Comparison of ENCODE assay signal across 31 cellular contexts in the genomic region with DNA sequence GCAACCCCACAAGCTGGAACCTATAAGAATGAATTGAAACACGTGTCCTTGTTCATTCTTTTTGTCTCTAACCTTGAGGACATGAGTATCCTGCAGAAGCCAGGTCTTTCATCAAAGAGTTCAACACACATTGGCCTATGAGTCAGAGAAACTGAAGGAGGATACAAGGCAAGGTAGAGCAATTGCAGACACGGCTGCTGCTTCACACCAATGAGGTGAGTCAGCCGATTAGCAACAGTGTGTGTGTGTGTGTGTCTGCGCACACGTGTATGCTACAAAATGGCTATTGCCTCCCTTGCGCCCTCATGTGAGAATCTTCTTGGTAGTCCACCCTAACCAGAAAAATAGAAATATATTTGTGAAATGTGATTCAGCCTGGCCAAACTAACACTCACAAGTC.
DNase-seq lines count a peak whose midpoint lies in the region; ATAC-seq, FAIRE-seq and TF ChIP-seq lines count a peak whose summit lies in the region.
"Had no signal": no experiment of that assay in that cellular context is flagged by ENCODE, and none has a peak within 500 bp of the region (broad histone marks: within the 10 kb centered on the region; RNA-seq: fewer than 3 reads in every experiment).

No MANE protein-coding gene starts in this region.

- no peaks in the 10 kb centered on the region for H4K20me1 ChIP-seq in HCT116 (ENCODE audit: insufficient read depth)
- H4K20me1 ChIP-seq in H1 (replicated peaks in 1 of 2; ENCODE audit: control insufficient read depth in 1 of 2, insufficient read depth in 2 of 2, low read length in 2 of 2) = no peaks in the 10 kb centered on the region
- no peaks in the 10 kb centered on the region for H4K20me1 ChIP-seq in H9 (ENCODE audit: control insufficient read depth, insufficient read depth, insufficient read length)

- no peak overlapping the region for H3K4ac ChIP-seq in H1 (replicated peaks; ENCODE audit: insufficient read length, low read depth, low read length)
- no peak overlapping the region for H3K4ac ChIP-seq in H9 (ENCODE audit: low read depth, low read length)

- H2BK120ac ChIP-seq in H1 (replicated peaks; ENCODE audit: low read depth, low read length) (peak overlapping the region; percentile 51), H9 (ENCODE audit: low read depth, low read length, poor library complexity, severe bottlenecking) (no peak overlapping the region)

- TF ChIP-seq CTCF in HCT116 (IDR thresholded peaks at IDR 0.05 in 2 of 3, conservative IDR thresholded peaks at IDR 0.05 in 1 of 3; ENCODE audit: borderline replicate concordance in 1 of 3, insufficient read depth in 1 of 3, low read depth in 2 of 3, low read length in 2 of 3) = no peak
- TF ChIP-seq CTCF in H1 (IDR thresholded peaks at IDR 0.05; ENCODE audit: control extremely low read depth in 1 of 3, insufficient read depth in 1 of 3, low read depth in 1 of 3, low read length in 3 of 3) = no peak
- no peak for TF ChIP-seq CTCF in H9 (conservative IDR thresholded peaks at IDR 0.05)

- TF ChIP-seq RAD21 in HCT116 (IDR thresholded peaks at IDR 0.05; ENCODE audit: low read depth) = no peak
- no peak for TF ChIP-seq RAD21 in H1 (IDR thresholded peaks at IDR 0.05 in 1 of 2, conservative IDR thresholded peaks at IDR 0.05 in 1 of 2; ENCODE audit: low read depth in 2 of 2, low read length in 2 of 2)

- BruUV-seq in HCT116 (replicated peaks; lab: Mats Ljungman, UMichigan) = no TSS peak

- H3K27ac ChIP-seq in HCT116 (ENCODE audit: low read depth, low read length) = no peak overlapping the region
- no peak overlapping the region for H3K27ac ChIP-seq in H1 (ENCODE audit: low read depth, low read length)
- no peak overlapping the region for H3K27ac ChIP-seq in H9 (ENCODE audit: insufficient read length, low read depth, low read length)
- H3K27ac ChIP-seq: heart right ventricle, neutrophil, SJCRH30, suprapubic skin had no signal

- H3K14ac ChIP-seq in H1 (ENCODE audit: insufficient read length) = no peak overlapping the region
- no peak overlapping the region for H3K14ac ChIP-seq in H9 (ENCODE audit: insufficient read depth, low read length)

- TF ChIP-seq POLR2A in HCT116 (IDR thresholded peaks at IDR 0.05; ENCODE audit: borderline replicate concordance, extremely low read depth, insufficient read depth, insufficient read length) (no peak), H1 (IDR thresholded peaks at IDR 0.05; ENCODE audit: control extremely low read depth in 1 of 2, low read depth in 2 of 2, low read length in 2 of 2) (no peak)

- H3K23me2 ChIP-seq in H1 (ENCODE audit: low read depth, low read length) (no peaks in the 10 kb centered on the region), H9 (ENCODE audit: insufficient read length, low read depth, low read length, poor library complexity, severe bottlenecking) (no peaks in the 10 kb centered on the region)

- H3K79me1 ChIP-seq in H1 (ENCODE audit: low read depth, low read length) = no peaks in the 10 kb centered on the region
- no peaks in the 10 kb centered on the region for H3K79me1 ChIP-seq in H9 (ENCODE audit: insufficient read depth, low read depth, low read length, poor library complexity, severe bottlenecking)

- H3K23ac ChIP-seq in H1 (ENCODE audit: insufficient read length) (no peak overlapping the region), H9 (ENCODE audit: insufficient read length, low read depth, low read length) (no peak overlapping the region)

- no peak for ATAC-seq in HCT116
- no peak for ATAC-seq in HG02973 (IDR thresholded peaks at IDR 0.05; ENCODE audit: unreplicated experiment)
- no peak for ATAC-seq in GM21723 (IDR thresholded peaks at IDR 0.05; ENCODE audit: unreplicated experiment)
- ATAC-seq: heart right ventricle; stimulated activated naive B cell treated with anti-CD40 and anti-IgM and Interleukin-4, amounts not matched to agents 10 μg/mL and 1 μg/mL and 100 μg/mL, for 72 hours had no signal

- peaks cover 7 to 13% of the 10 kb centered on the region in 2 experiments; a peak in 2 of 4 replicates for H3K9me3 ChIP-seq in HCT116 (ENCODE audit: control insufficient read depth in 1 of 2, insufficient read depth in 1 of 2, low read depth in 1 of 2, low read length in 2 of 2)
- H3K9me3 ChIP-seq in H1 (ENCODE audit: insufficient read depth in 2 of 2, low read depth in 1 of 2, low read length in 1 of 2) = peaks cover 5 to 8% of the 10 kb centered on the region in 2 experiments; a peak in 1 of 4 replicates
- H3K9me3 ChIP-seq in H9 (ENCODE audit: control insufficient read depth, low read depth, low read length) = no peaks in the 10 kb centered on the region
- H3K9me3 ChIP-seq: neutrophil, SJCRH30 had no signal

- WGBS in H1 (ENCODE audit: extremely low coverage in 1 of 2, insufficient coverage in 1 of 2, insufficient read length in 1 of 2, insufficient replicate concordance in 2 of 2, low coverage in 1 of 2, low lambda C conversion rate in 2 of 2, missing lambda C conversion rate in 1 of 2), 2 experiments = 91% methylated on average over 6 of the region's 6 CpGs; no CpG with 5 or more reads in 1 of the 2 experiments
- no CpG with 5 or more reads among the region's 6 CpGs for WGBS in H9 (ENCODE audit: extremely low coverage, insufficient read length, low lambda C conversion rate)

- RAD21 ChIA-PET in HCT116 (lab: Charles Lee; ENCODE audit: low non-redundant PET in 1 of 2, low total read pairs in 2 of 2, uncharacterized antibody in 2 of 2, unreplicated experiment in 2 of 2) = no interaction called here

- H2BK15ac ChIP-seq in H1 (ENCODE audit: low read length) (no peak overlapping the region), H9 (ENCODE audit: low read depth, low read length) (no peak overlapping the region)

- H3K18ac ChIP-seq in H1 (ENCODE audit: extremely low read depth, low read length) (no peak overlapping the region), H9 (ENCODE audit: insufficient read length, low read depth, low read length) (no peak overlapping the region)

- H3K27ac Mint-ChIP-seq in H9 = no peak overlapping the region
- H3K27ac Mint-ChIP-seq: activated CD4-positive, alpha-beta memory T cell treated with anti-CD3 and anti-CD28 coated beads for 36 hours; activated naive CD4-positive, alpha-beta T cell treated with anti-CD3 and anti-CD28 coated beads, Interleukin-2, amount 10 ng/mL, durations not matched to agents 7 days and 5 days; CD4-positive, CD25-positive, alpha-beta regulatory T cell; progenitor cell of endocrine pancreas; stimulated activated naive B cell treated with anti-CD40 and anti-IgM and Interleukin-4, amounts not matched to agents 10 μg/mL and 1 μg/mL and 100 μg/mL, for 72 hours had no signal

- no peaks in the 10 kb centered on the region for H3K27me3 ChIP-seq in HCT116 (ENCODE audit: insufficient read depth, low read length)
- H3K27me3 ChIP-seq in H1 (replicated peaks in 1 of 4; ENCODE audit: control insufficient read depth in 3 of 4, extremely low read depth in 1 of 4, insufficient read depth in 3 of 4, low read length in 3 of 4) = no peaks in the 10 kb centered on the region
- H3K27me3 ChIP-seq in H9 (ENCODE audit: insufficient read depth, low read length) = no peaks in the 10 kb centered on the region
- H3K27me3 ChIP-seq: heart right ventricle, neutrophil, SJCRH30, suprapubic skin had no signal

- H3K27me3 Mint-ChIP-seq in H9 (ENCODE audit: low read depth) = no peaks in the 10 kb centered on the region
- H3K27me3 Mint-ChIP-seq: activated CD4-positive, alpha-beta memory T cell treated with anti-CD3 and anti-CD28 coated beads for 36 hours; activated naive CD4-positive, alpha-beta T cell treated with anti-CD3 and anti-CD28 coated beads, Interleukin-2, amount 10 ng/mL, durations not matched to agents 7 days and 5 days; CD4-positive, CD25-positive, alpha-beta regulatory T cell; progenitor cell of endocrine pancreas; stimulated activated naive B cell treated with anti-CD40 and anti-IgM and Interleukin-4, amounts not matched to agents 10 μg/mL and 1 μg/mL and 100 μg/mL, for 72 hours had no signal

- H3K36me3 ChIP-seq in HCT116 (ENCODE audit: control insufficient read depth in 1 of 2, insufficient read depth in 2 of 2, low read length in 2 of 2) = no peaks in the 10 kb centered on the region
- H3K36me3 ChIP-seq in H1 (ENCODE audit: control insufficient read depth in 2 of 4, insufficient read depth in 4 of 4, low read length in 3 of 4) = no peaks in the 10 kb centered on the region; a peak in 2 of 8 replicates
- H3K36me3 ChIP-seq: heart right ventricle, neutrophil, SJCRH30, suprapubic skin had no signal

- POLR2A ChIA-PET in HCT116 (lab: Charles Lee) (no interaction called here), H1 (lab: Charles Lee; ENCODE audit: partially characterized antibody) (no interaction called here)

- H2BK20ac ChIP-seq in H1 (ENCODE audit: low read length) (no peak overlapping the region), H9 (ENCODE audit: low read depth, low read length, poor library complexity, severe bottlenecking) (no peak overlapping the region)

- peaks cover 21% of the 10 kb centered on the region in 2 experiments for H3K9me3 Mint-ChIP-seq in H9

- no peak overlapping the region for H3K4me2 ChIP-seq in HCT116 (ENCODE audit: low read length)
- H3K4me2 ChIP-seq in H1 (ENCODE audit: insufficient read depth in 1 of 2, low read depth in 2 of 2, low read length in 2 of 2) = no peak overlapping the region
- H3K4me2 ChIP-seq in H9 (ENCODE audit: insufficient read depth, insufficient read length, low read length) = no peak overlapping the region

- H3K9ac ChIP-seq in HCT116 (ENCODE audit: low read length) (no peak overlapping the region), H1 (replicated peaks in 1 of 4; ENCODE audit: extremely low read depth in 1 of 4, low read depth in 3 of 4, low read length in 3 of 4) (no peak overlapping the region), H9 (ENCODE audit: extremely low read depth, insufficient read length, low read length) (no peak overlapping the region)

- no peak overlapping the region for H3K4me3 Mint-ChIP-seq in H9
- H3K4me3 Mint-ChIP-seq: activated CD4-positive, alpha-beta memory T cell treated with anti-CD3 and anti-CD28 coated beads for 36 hours; activated naive CD4-positive, alpha-beta T cell treated with anti-CD3 and anti-CD28 coated beads, Interleukin-2, amount 10 ng/mL, durations not matched to agents 7 days and 5 days; CD4-positive, CD25-positive, alpha-beta regulatory T cell; stimulated activated naive B cell treated with anti-CD40 and anti-IgM and Interleukin-4, amounts not matched to agents 10 μg/mL and 1 μg/mL and 100 μg/mL, for 72 hours had no signal

- H2AFZ ChIP-seq in HCT116 (ENCODE audit: low read depth, low read length, poor library complexity, severe bottlenecking) (no peak overlapping the region), H1 (ENCODE audit: low read length) (no peak overlapping the region), H9 (ENCODE audit: low read length) (no peak overlapping the region)

- H3T11ph ChIP-seq in H9 (ENCODE audit: low read length) = no peak overlapping the region

- intact Hi-C loops in HCT116 (cut with micrococcal nuclease) = no loop called here

- H3K56ac ChIP-seq in H1 (replicated peaks; ENCODE audit: insufficient read length, low read depth, low read length) = no peak overlapping the region
- no peak overlapping the region for H3K56ac ChIP-seq in H9 (ENCODE audit: insufficient read length, low read depth, low read length)

- H4K91ac ChIP-seq in H1 (replicated peaks; ENCODE audit: insufficient read length, low read length) (no peak overlapping the region), H9 (ENCODE audit: insufficient read length, low read depth, low read length) (no peak overlapping the region)

- H3K9me2 ChIP-seq in HCT116 (ENCODE audit: insufficient read depth) = no peaks in the 10 kb centered on the region

- H2BK12ac ChIP-seq in H1 (ENCODE audit: low read depth, low read length) (no peak overlapping the region), H9 (ENCODE audit: insufficient read length, low read depth, low read length) (no peak overlapping the region)

- FAIRE-seq in RCC 7860 (lab: Jason Lieb, UNC) (no peak), H1 (lab: Jason Lieb, UNC) (no peak), urothelium cell line (lab: Jason Lieb, UNC) (peak; percentile 35)
- FAIRE-seq: colon, GM12891, TTC549 had no signal

- CTCF ChIA-PET in HCT116 (lab: Charles Lee) (no interaction called here), H1 (lab: Charles Lee; ENCODE audit: partially characterized antibody) (interaction anchor here (1.0 kb wide), 1 partner anchor 340 kb away, joined by 3 read pairs; no protein-coding TSS in a partner anchor)

- no peak for DNase-seq in HCT116 (ENCODE audit: low read depth, low spot score)
- DNase-seq in RCC 7860 (ENCODE audit: low spot score) = peak; percentile 22
- DNase-seq in H1 (ENCODE audit: low read depth in 1 of 2, low spot score in 2 of 2) = no peak
- DNase-seq in urothelium cell line (ENCODE audit: low spot score) = peak; percentile 38
- no peak for DNase-seq in H9
- DNase-seq: activated CD4-positive, alpha-beta memory T cell treated with anti-CD3 and anti-CD28 coated beads for 36 hours; activated CD4-positive, CD25-positive, alpha-beta regulatory T cell treated with anti-CD3 and anti-CD28 coated beads, Interleukin-2, amount 50 U/mL, for 72 hours; activated CD8-positive, alpha-beta memory T cell treated with anti-CD3 and anti-CD28 coated beads, Interleukin-2, amount 50 U/mL, for 48 hours; activated naive CD4-positive, alpha-beta T cell treated with anti-CD3 and anti-CD28 coated beads, Interleukin-2, amount 10 ng/mL, durations not matched to agents 7 days and 5 days; amniotic stem cell; CD4-positive, CD25-positive, alpha-beta regulatory T cell; effector CD4-positive, alpha-beta T cell; EL; erythroblast; heart right ventricle; Kasumi-1; NCI-H1048; NCI-H1694 treated with DMSO at 0.1 percent for 48 hours; NCI-H2171; NCI-H524; NK-92 treated with Interleukin-12 subunit alpha and Interleukin-12 subunit beta, amount 100 ng/mL, for 24 hours; stimulated activated naive B cell treated with anti-CD40 and anti-IgM and Interleukin-4, amounts not matched to agents 10 μg/mL and 1 μg/mL and 100 μg/mL, for 72 hours had no signal

- no peak for TF ChIP-seq EP300 in H1 (IDR thresholded peaks at IDR 0.05; ENCODE audit: borderline replicate concordance in 1 of 2, low read depth in 2 of 2, low read length in 2 of 2)

- H3K36me3 Mint-ChIP-seq in H9 (ENCODE audit: insufficient read depth in 1 of 3, low read depth in 3 of 3) = peaks cover 4 to 43% (median 24%) of the 10 kb centered on the region in 3 experiments
- H3K36me3 Mint-ChIP-seq: activated CD4-positive, alpha-beta memory T cell treated with anti-CD3 and anti-CD28 coated beads for 36 hours; activated naive CD4-positive, alpha-beta T cell treated with anti-CD3 and anti-CD28 coated beads, Interleukin-2, amount 10 ng/mL, durations not matched to agents 7 days and 5 days; CD4-positive, CD25-positive, alpha-beta regulatory T cell; stimulated activated naive B cell treated with anti-CD40 and anti-IgM and Interleukin-4, amounts not matched to agents 10 μg/mL and 1 μg/mL and 100 μg/mL, for 72 hours had no signal

- no peaks in the 10 kb centered on the region for H3K4me1 Mint-ChIP-seq in H9
- H3K4me1 Mint-ChIP-seq: activated naive CD4-positive, alpha-beta T cell treated with anti-CD3 and anti-CD28 coated beads, Interleukin-2, amount 10 ng/mL, durations not matched to agents 7 days and 5 days; CD4-positive, CD25-positive, alpha-beta regulatory T cell; stimulated activated naive B cell treated with anti-CD40 and anti-IgM and Interleukin-4, amounts not matched to agents 10 μg/mL and 1 μg/mL and 100 μg/mL, for 72 hours had no signal

- H3K4me3 ChIP-seq in HCT116 (replicated peaks in 1 of 2; ENCODE audit: low read depth in 1 of 2, low read length in 2 of 2) (no peak overlapping the region), H1 (ENCODE audit: extremely low read depth in 1 of 4, insufficient read depth in 2 of 4, low read depth in 3 of 4, low read length in 4 of 4) (no peak overlapping the region)
- H3K4me3 ChIP-seq: heart right ventricle, SJCRH30, suprapubic skin had no signal

- no peak overlapping the region for H2BK5ac ChIP-seq in H1 (ENCODE audit: low read depth, low read length)
- H2BK5ac ChIP-seq in H9 (ENCODE audit: insufficient read length, low read length) = no peak overlapping the region

- H3K79me2 ChIP-seq in HCT116 (ENCODE audit: insufficient read depth, low read length) = no peaks in the 10 kb centered on the region
- no peaks in the 10 kb centered on the region for H3K79me2 ChIP-seq in H1 (ENCODE audit: control insufficient read depth in 1 of 2, insufficient read depth in 2 of 2, low read length in 2 of 2)
- no peaks in the 10 kb centered on the region for H3K79me2 ChIP-seq in H9 (ENCODE audit: insufficient read depth, low read length)

- no peak overlapping the region for H4K8ac ChIP-seq in H1 (ENCODE audit: extremely low read depth, insufficient read depth, low read length)
- no peak overlapping the region for H4K8ac ChIP-seq in H9 (replicated peaks; ENCODE audit: insufficient read length, low read depth, low read length)

- no peaks in the 10 kb centered on the region for H3K4me1 ChIP-seq in HCT116 (ENCODE audit: control insufficient read depth in 1 of 2, insufficient read depth in 2 of 2, low read length in 2 of 2)
- H3K4me1 ChIP-seq in H1 (replicated peaks in 1 of 4; ENCODE audit: control insufficient read depth in 3 of 4, insufficient read depth in 4 of 4, low read length in 3 of 4) = no peaks in the 10 kb centered on the region
- H3K4me1 ChIP-seq in H9 (ENCODE audit: insufficient read depth, low read length) = no peaks in the 10 kb centered on the region
- H3K4me1 ChIP-seq: heart right ventricle, SJCRH30, suprapubic skin had no signal

- no peak overlapping the region for H4K5ac ChIP-seq in H1 (ENCODE audit: insufficient read length, low read depth, low read length)
- no peak overlapping the region for H4K5ac ChIP-seq in H9 (ENCODE audit: insufficient read length, low read depth, low read length)

- H2AK5ac ChIP-seq in H1 (ENCODE audit: low read depth, low read length) = no peak overlapping the region
- no peak overlapping the region for H2AK5ac ChIP-seq in H9 (ENCODE audit: insufficient read length, low read length)

Comparison
In these comparisons a context has a peak if more than half of its experiments do, and no peak if none do; other contexts are left out.
1. DNase-seq: peak in RCC 7860 (single experiment) and urothelium cell line (single experiment); none in HCT116 (single experiment), H1 (0 of 2) and H9 (single experiment).